Comparison of ENCODE assay signal across 15 cellular contexts in the genomic region with DNA sequence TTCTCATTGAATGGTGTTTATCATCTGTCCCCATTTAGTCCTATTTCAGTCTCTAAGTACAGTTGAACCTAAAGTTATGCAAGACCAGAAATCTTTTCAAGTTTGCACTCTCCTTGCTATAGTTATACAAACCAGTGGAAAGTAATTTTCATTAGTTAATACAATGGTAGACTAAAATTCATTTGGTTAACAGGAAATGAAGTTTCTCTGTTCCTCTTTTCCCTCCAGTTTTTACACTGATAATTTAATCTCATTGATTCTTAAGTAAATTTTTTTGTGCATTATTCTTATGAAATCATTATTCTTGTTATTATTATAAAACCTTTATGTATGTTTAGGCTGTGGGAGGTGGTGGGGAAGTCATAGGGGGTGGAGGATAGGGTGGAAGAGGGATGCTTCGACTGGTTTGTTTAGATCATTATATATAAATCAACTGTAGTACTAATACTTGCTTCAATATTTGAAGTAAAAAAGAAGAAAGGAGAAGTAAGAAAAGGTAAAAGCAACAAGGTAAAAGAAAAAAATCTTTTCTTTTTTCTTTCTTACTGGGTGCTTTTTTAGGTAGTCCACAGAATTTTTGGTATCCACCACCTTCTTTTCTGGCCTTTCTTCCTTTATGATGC.
DNase-seq lines count a peak whose midpoint lies in the region; ATAC-seq and TF ChIP-seq lines count a peak whose summit lies in the region.
"Had no signal": no experiment of that assay in that cellular context is flagged by ENCODE, and none has a peak within 500 bp of the region (broad histone marks: within the 10 kb centered on the region; RNA-seq: fewer than 3 reads in every experiment).

No MANE protein-coding gene starts in this region.

- peaks cover 2 to 11% (median 4%) of the 10 kb centered on the region in 5 donors for H3K27me3 Mint-ChIP-seq in naive thymus-derived CD4-positive, alpha-beta T cell
- H3K27me3 Mint-ChIP-seq: activated CD4-positive, alpha-beta memory T cell treated with anti-CD3 and anti-CD28 coated beads for 36 hours had no signal

- peak overlapping the region; percentile 1 for H2AFZ ChIP-seq in ACC112 (ENCODE audit: low read length, unreplicated experiment)

- no peaks in the 10 kb centered on the region for H3K9me3 ChIP-seq in naive thymus-derived CD4-positive, alpha-beta T cell (ENCODE audit: control insufficient read depth in 2 of 3, low read length in 3 of 3)
- H3K9me3 ChIP-seq: thoracic aorta had no signal

- intact Hi-C loops in naive thymus-derived CD4-positive, alpha-beta T cell (cut with micrococcal nuclease), result no loop called here

- H3K4me1 Mint-ChIP-seq in naive thymus-derived CD4-positive, alpha-beta T cell, result no peaks in the 10 kb centered on the region

- POLR2A ChIA-PET in naive thymus-derived CD4-positive, alpha-beta T cell (lab: Charles Lee), result no interaction called here

- peaks cover 36% of the 10 kb centered on the region for H3K4me1 ChIP-seq in ACC112 (ENCODE audit: control insufficient read depth, insufficient read depth, low read length, unreplicated experiment)
- no peaks in the 10 kb centered on the region for H3K4me1 ChIP-seq in naive thymus-derived CD4-positive, alpha-beta T cell (ENCODE audit: control insufficient read depth in 2 of 2, insufficient read depth in 2 of 2, low read length in 2 of 2)

- H3K79me2 ChIP-seq in ACC112 (ENCODE audit: control insufficient read depth, insufficient read depth, low read length, unreplicated experiment), result no peaks in the 10 kb centered on the region

- CTCF ChIA-PET in naive thymus-derived CD4-positive, alpha-beta T cell (lab: Charles Lee), result no interaction called here

- H3K27me3 ChIP-seq in ACC112 (ENCODE audit: insufficient read depth, low read length), result no peaks in the 10 kb centered on the region
- no peaks in the 10 kb centered on the region for H3K27me3 ChIP-seq in naive thymus-derived CD4-positive, alpha-beta T cell (ENCODE audit: control insufficient read depth in 2 of 2, insufficient read depth in 2 of 2, low read length in 2 of 2)

- no peak for TF ChIP-seq CTCF in foreskin fibroblast (IDR thresholded peaks at IDR 0.05; ENCODE audit: low read depth, low read length)

- H3K36me3 ChIP-seq in ACC112 (ENCODE audit: insufficient read depth, low read length), result no peaks in the 10 kb centered on the region
- no peaks in the 10 kb centered on the region for H3K36me3 ChIP-seq in naive thymus-derived CD4-positive, alpha-beta T cell (ENCODE audit: control insufficient read depth in 2 of 3, insufficient read depth in 3 of 3, low read length in 3 of 3)
- H3K36me3 ChIP-seq: thoracic aorta had no signal

- H3K27ac ChIP-seq in ACC112 (ENCODE audit: low read depth, low read length), result no peak overlapping the region
- no peak overlapping the region for H3K27ac ChIP-seq in naive thymus-derived CD4-positive, alpha-beta T cell (ENCODE audit: low read depth, low read length)
- no peak overlapping the region for H3K27ac ChIP-seq in caudate nucleus (ENCODE audit: low read depth, low read length)
- H3K27ac ChIP-seq: thoracic aorta had no signal

- H3K4me3 Mint-ChIP-seq in naive thymus-derived CD4-positive, alpha-beta T cell, result no peak overlapping the region
- H3K4me3 Mint-ChIP-seq: activated CD4-positive, alpha-beta memory T cell treated with anti-CD3 and anti-CD28 coated beads for 36 hours; activated naive CD8-positive, alpha-beta T cell had no signal

- peaks cover 0 to 1% (median 0%) of the 10 kb centered on the region in 11 donors for H3K9me3 Mint-ChIP-seq in naive thymus-derived CD4-positive, alpha-beta T cell
- H3K9me3 Mint-ChIP-seq: activated CD4-positive, alpha-beta memory T cell treated with anti-CD3 and anti-CD28 coated beads for 36 hours had no signal

- no peak for DNase-seq in foreskin fibroblast
- no peak for DNase-seq in naive thymus-derived CD4-positive, alpha-beta T cell
- no peak for DNase-seq in caudate nucleus (lab: John Stamatoyannopoulos, UW)
- DNase-seq in NCI-H1417 treated with DMSO at 0.1 percent for 48 hours (lab: John Stamatoyannopoulos, UW), result no peak
- DNase-seq: activated CD4-positive, alpha-beta memory T cell treated with anti-CD3 and anti-CD28 coated beads for 36 hours; EL; left ventricle myocardium superior; NCI-H524 treated with DMSO at 0.1 percent for 48 hours had no signal

- no peak overlapping the region for H3K4me3 ChIP-seq in ACC112 (ENCODE audit: low read depth, low read length)
- H3K4me3 ChIP-seq in foreskin fibroblast (ENCODE audit: low read depth in 1 of 2, low read length in 2 of 2), result no peak overlapping the region
- no peak overlapping the region for H3K4me3 ChIP-seq in naive thymus-derived CD4-positive, alpha-beta T cell (ENCODE audit: low read length)
- H3K4me3 ChIP-seq: thoracic aorta had no signal

- H3K27ac Mint-ChIP-seq in naive thymus-derived CD4-positive, alpha-beta T cell, result no peak overlapping the region
- H3K27ac Mint-ChIP-seq: activated CD4-positive, alpha-beta memory T cell treated with anti-CD3 and anti-CD28 coated beads for 36 hours; activated naive CD8-positive, alpha-beta T cell had no signal

- H3K36me3 Mint-ChIP-seq in naive thymus-derived CD4-positive, alpha-beta T cell, result no peaks in the 10 kb centered on the region
- H3K36me3 Mint-ChIP-seq: activated CD4-positive, alpha-beta memory T cell treated with anti-CD3 and anti-CD28 coated beads for 36 hours; activated naive CD8-positive, alpha-beta T cell had no signal

- ATAC-seq in GM19324 (IDR thresholded peaks at IDR 0.05; ENCODE audit: low FRiP score, unreplicated experiment), result peak; percentile 74
- ATAC-seq in HG02610 (IDR thresholded peaks at IDR 0.05; ENCODE audit: unreplicated experiment), result peak; percentile 53
- peak; percentile 78 for ATAC-seq in HG03354 (IDR thresholded peaks at IDR 0.05; ENCODE audit: poor library complexity, severe bottlenecking, unreplicated experiment)
- no peak for ATAC-seq in naive thymus-derived CD4-positive, alpha-beta T cell
- ATAC-seq: HCT116, left ventricle myocardium superior had no signal
